Comparison of ENCODE assay signal across 8 cellular contexts in genomic region chr17:10875984-10876555, GRCh38.
A peak's percentile ranks its signal among the peaks of the same experiment; 100 is the strongest.
DNase-seq lines count a peak whose midpoint lies in the region; ATAC-seq and TF ChIP-seq lines count a peak whose summit lies in the region.

No MANE protein-coding gene starts in this region.

- TF ChIP-seq CTCF in GM12873 (IDR thresholded peaks at IDR 0.05; ENCODE audit: insufficient read depth, low read depth, low read length, missing control alignments) (peak; percentile 72), astrocyte of the cerebellum (IDR thresholded peaks at IDR 0.05; ENCODE audit: low read depth, low read length, missing control alignments) (peak; percentile 41)

- DNase-seq in AG08395 (ENCODE audit: low spot score) (peak; percentile 47), NCI-H69 (lab: John Stamatoyannopoulos, UW) (peak; percentile 31), astrocyte of the cerebellum (ENCODE audit: low read depth) (no peak), iPS-NIHi11 (ENCODE audit: low spot score) (peak; percentile 72), NCI-H1694 treated with DMSO at 0.1 percent for 48 hours (lab: John Stamatoyannopoulos, UW) (no peak)
- DNase-seq in stimulated activated CD4-positive, alpha-beta T cell treated with anti-CD3 and anti-CD28 coated beads, Interleukin-4, amount 100 ng/mL, for 24 hours: peak; percentile 17

- ATAC-seq in HG03095 (IDR thresholded peaks at IDR 0.05; ENCODE audit: unreplicated experiment): no peak

- H3K4me3 ChIP-seq in astrocyte of the cerebellum (ENCODE audit: low read depth, low read length): no peak overlapping the region

- in situ Hi-C loops in astrocyte of the cerebellum (cut with HindIII; ENCODE audit: low sequenced_read_pairs): no loop called here

Comparison
In these comparisons a context has a peak if more than half of its experiments do, and no peak if none do; other contexts are left out.
1. DNase-seq: peak in AG08395 (single experiment), NCI-H69 (single experiment), iPS-NIHi11 (single experiment) and stimulated activated CD4-positive, alpha-beta T cell treated with anti-CD3 and anti-CD28 coated beads, Interleukin-4, amount 100 ng/mL, for 24 hours (single experiment); none in astrocyte of the cerebellum (single experiment) and NCI-H1694 treated with DMSO at 0.1 percent for 48 hours (single experiment).